ENCODE assay signal across 8 cellular contexts in genomic region chr6:132669690-132670291, GRCh38. TPM values are rescaled to one million over a fixed set of nuclear protein-coding genes. Genes with fewer than 3 reads are reported as not detected.
DNase-seq lines count a peak whose midpoint lies in the region; FAIRE-seq and TF ChIP-seq lines count a peak whose summit lies in the region.

No MANE protein-coding gene starts in this region.

- H3K36me3 Mint-ChIP-seq in astrocyte (ENCODE audit: low read depth, unreplicated experiment): no peaks in the 10 kb centered on the region

- H3K4me1 Mint-ChIP-seq in astrocyte (ENCODE audit: low read depth, unreplicated experiment): no peaks in the 10 kb centered on the region

- no peak overlapping the region for H3K4me2 ChIP-seq in astrocyte (ENCODE audit: low read length)

- no peak overlapping the region for H3K27ac ChIP-seq in astrocyte (ENCODE audit: low read depth, low read length)
- H3K27ac ChIP-seq in spleen: peak overlapping the region in 4 of 8 donors; percentile 62 to 76 (median 70)

- CTCF ChIA-PET in HEK293T (lab: Yijun Ruan, JAX): interaction anchor here (0.6 to 1.9 kb wide), 12 partner anchors 46 to 785 kb away, joined by 3 to 10 read pairs (median 3); no protein-coding TSS in a partner anchor

- no peaks in the 10 kb centered on the region for H3K36me3 ChIP-seq in astrocyte (ENCODE audit: insufficient read depth, low read length)
- H3K36me3 ChIP-seq in spleen: no peaks in the 10 kb centered on the region

- H2AFZ ChIP-seq in astrocyte (ENCODE audit: low read depth, low read length): no peak overlapping the region

- no peak overlapping the region for H3K27ac Mint-ChIP-seq in astrocyte (ENCODE audit: unreplicated experiment)

- H3K9me3 Mint-ChIP-seq in astrocyte (ENCODE audit: unreplicated experiment): peaks cover 1% of the 10 kb centered on the region

- H3K4me3 Mint-ChIP-seq in astrocyte (ENCODE audit: unreplicated experiment): no peak overlapping the region

- H3K27me3 ChIP-seq in astrocyte (ENCODE audit: insufficient read depth, low read length): peaks cover 2% of the 10 kb centered on the region
- H3K27me3 ChIP-seq in spleen (replicated peaks in 1 of 7): no peaks in the 10 kb centered on the region

- H3K9me3 ChIP-seq in astrocyte (ENCODE audit: insufficient read depth, low read depth, low read length) (no peaks in the 10 kb centered on the region), spleen (no peaks in the 10 kb centered on the region)

- intact Hi-C loops in spleen (cut with DNase I; ENCODE audit: low total_unique reads): loop anchor here (10.0 kb wide), 1 partner anchor 95 kb away; no protein-coding TSS in a partner anchor

- POLR2A ChIA-PET in HEK293T (lab: Yijun Ruan, JAX): no interaction called here

- WGBS in spleen, 5 donors: 0 to 8% (median 4%) methylated on average over 4 of the region's 4 CpGs

- H3K4me3 ChIP-seq in astrocyte (ENCODE audit: insufficient read depth, low read depth, low read length) (no peak overlapping the region), spleen (peak overlapping the region in 1 of 8 donors; percentile 28)

- DNase-seq in NCI-H1092 treated with DMSO at 0.1 percent for 48 hours (lab: John Stamatoyannopoulos, UW) (peak; percentile 21), NCI-H1092 (lab: John Stamatoyannopoulos, UW) (no peak), HEK293T (ENCODE audit: extremely low spot score) (peak; percentile 50), NCI-H2171 (lab: John Stamatoyannopoulos, UW) (peak; percentile 5), astrocyte (ENCODE audit: low read depth) (no peak), hepatic stellate cell (ENCODE audit: low spot score) (peak; percentile 8), spleen (no peak), OCI-M2 (lab: John Stamatoyannopoulos, UW; ENCODE audit: unreplicated experiment) (no peak)

- TF ChIP-seq POLR2A in spleen (IDR thresholded peaks at IDR 0.05): no peak

- H3K79me2 ChIP-seq in astrocyte (ENCODE audit: insufficient read depth, low read length): no peaks in the 10 kb centered on the region

- no peaks in the 10 kb centered on the region for H4K20me1 ChIP-seq in astrocyte (ENCODE audit: insufficient read depth, low read length)

- H3K27me3 Mint-ChIP-seq in astrocyte (ENCODE audit: low read depth, unreplicated experiment): no peaks in the 10 kb centered on the region

- no peak overlapping the region for H3K9ac ChIP-seq in astrocyte (ENCODE audit: low read length)

- FAIRE-seq in astrocyte (lab: Jason Lieb, UNC): no peak

- no peaks in the 10 kb centered on the region for H3K4me1 ChIP-seq in astrocyte (ENCODE audit: insufficient read depth, low read length)
- peaks cover 0 to 13% (median 7%) of the 10 kb centered on the region in 6 donors for H3K4me1 ChIP-seq in spleen

- TF ChIP-seq CTCF in astrocyte (IDR thresholded peaks at IDR 0.05; ENCODE audit: insufficient read depth, low read depth, low read length): peak; percentile 57
- TF ChIP-seq CTCF in spleen (IDR thresholded peaks at IDR 0.05 in 8 of 11, conservative IDR thresholded peaks at IDR 0.05 in 3 of 11): peak in 10 of 11 experiments; percentile 10 to 61 (median 52)

TF ChIP-seq in HEK293T, 16 proteins besides CTCF, POLR2A, EP300 and RAD21:
- TF ChIP-seq L3MBTL2 (conservative IDR thresholded peaks at IDR 0.05): peak; percentile 55; the same call in 1 of the 2 replicates
- no peak for TF ChIP-seq LEF1 (IDR thresholded peaks at IDR 0.05; ENCODE audit: borderline replicate concordance)

RNA-seq across cellular contexts. Expression of gene TAAR1, which starts 10.8 kb away (rescaled TPM):
- not detected in 2 replicates for total RNA-seq in astrocyte
- total RNA-seq in spleen: under 1 TPM in 1 of 7 donors, not detected in 6; 0.37 TPM
- not detected for polyA plus RNA-seq in spleen

RNA-seq across cellular contexts. Expression of gene VNN1, which starts 44.1 kb away (rescaled TPM):
- total RNA-seq in astrocyte (0.07 TPM in 1 of 2 replicates, not detected in the other), spleen (10 to 100 TPM in 4 of 7 donors, 1 to 10 TPM in 3; 3.1 to 44.2 (median 11.2) TPM)
- polyA plus RNA-seq in spleen: 1 to 10 TPM; 2.3 to 5.5 (median 2.9) TPM

RNA-seq across cellular contexts. Expression of gene TAAR2, which starts 45.7 kb away (rescaled TPM):
- total RNA-seq in astrocyte (not detected in 2 replicates), spleen (not detected)
- not detected for polyA plus RNA-seq in spleen

Comparison
In these comparisons a context has a peak if more than half of its experiments do, and no peak if none do; other contexts are left out.
1. DNase-seq: peak in NCI-H1092 treated with DMSO at 0.1 percent for 48 hours (single experiment), HEK293T (single experiment), NCI-H2171 (single experiment) and hepatic stellate cell (single experiment); none in NCI-H1092 (single experiment), astrocyte (single experiment), spleen (single experiment) and OCI-M2 (single experiment).